In genomic region chr20:13991955-13992354, GRCh38 we compare ENCODE assay signal across 15 cellular contexts. TPM values are rescaled to one million over a fixed set of nuclear protein-coding genes. Genes with fewer than 3 reads are reported as not detected.
"Had no signal": no experiment of that assay in that cellular context is flagged by ENCODE, and none has a peak within 500 bp of the region (broad histone marks: within the 10 kb centered on the region; RNA-seq: fewer than 3 reads in every experiment).

No MANE protein-coding gene starts in this region.

RNA-seq across cellular contexts. Expression of gene SEL1L2, which starts 1.5 kb away (rescaled TPM):
- total RNA-seq: activated naive CD4-positive, alpha-beta T cell treated with anti-CD3 and anti-CD28 coated beads for 36 hours; activated naive CD4-positive, alpha-beta T cell treated with anti-CD3 and anti-CD28 coated beads, Interleukin-2, amount 50 U/mL, for 72 hours; activated naive CD8-positive, alpha-beta T cell treated with anti-CD3 and anti-CD28 coated beads for 36 hours; activated naive CD8-positive, alpha-beta T cell treated with anti-CD3 and anti-CD28 coated beads, Interleukin-2, amount 10 ng/mL, durations not matched to agents 7 days and 5 days; activated T-cell treated with anti-CD3 and anti-CD28 coated beads, Interleukin-2, amount 50 U/mL, for 4 hours; activated T-cell treated with anti-CD3 and anti-CD28 coated beads, Interleukin-2, amount 50 U/mL, for 72 hours; activated T-helper 1 cell treated with anti-CD3 and anti-CD28 coated beads, Interleukin-12 subunit alpha, Interleukin-12 subunit beta, Interleukin-2, Interleukin-4 antibody, amounts not matched to agents 30 ng/mL and 10 ng/mL and 1 ng/mL, durations not matched to agents 14 hours and 24 hours and 36 hours; activated T-helper 17 cell treated with anti-CD3 and anti-CD28 coated beads, Interleukin-2, amount 50 U/mL, for 72 hours; activated T-helper 2 cell treated with anti-CD3 and anti-CD28 coated beads, Interferon-gamma antibody, Interleukin-2, Interleukin-4, amounts not matched to agents 10 μg/mL and 5 μg/mL and 100 μg/mL, durations not matched to agents 14 hours and 24 hours and 36 hours; ascending aorta; astrocyte; body of pancreas; bronchial epithelial cell; cardiac muscle cell; cerebellum had no signal
- polyA plus RNA-seq: cardiac muscle cell had no signal

RNA-seq across cellular contexts. Expression of gene MACROD2, which starts 3.4 kb away (rescaled TPM):
- total RNA-seq: activated naive CD4-positive, alpha-beta T cell treated with anti-CD3 and anti-CD28 coated beads for 36 hours; activated naive CD4-positive, alpha-beta T cell treated with anti-CD3 and anti-CD28 coated beads, Interleukin-2, amount 50 U/mL, for 72 hours; activated naive CD8-positive, alpha-beta T cell treated with anti-CD3 and anti-CD28 coated beads, Interleukin-2, amount 10 ng/mL, durations not matched to agents 7 days and 5 days; activated T-cell treated with anti-CD3 and anti-CD28 coated beads, Interleukin-2, amount 50 U/mL, for 72 hours; activated T-helper 1 cell treated with anti-CD3 and anti-CD28 coated beads, Interleukin-12 subunit alpha, Interleukin-12 subunit beta, Interleukin-2, Interleukin-4 antibody, amounts not matched to agents 30 ng/mL and 10 ng/mL and 1 ng/mL, durations not matched to agents 14 hours and 24 hours and 36 hours; activated T-helper 17 cell treated with anti-CD3 and anti-CD28 coated beads, Interleukin-2, amount 50 U/mL, for 72 hours; activated T-helper 2 cell treated with anti-CD3 and anti-CD28 coated beads, Interferon-gamma antibody, Interleukin-2, Interleukin-4, amounts not matched to agents 10 μg/mL and 5 μg/mL and 100 μg/mL, durations not matched to agents 14 hours and 24 hours and 36 hours had no signal
